Comparison of ENCODE assay signal across 8 cellular contexts in the genomic region with DNA sequence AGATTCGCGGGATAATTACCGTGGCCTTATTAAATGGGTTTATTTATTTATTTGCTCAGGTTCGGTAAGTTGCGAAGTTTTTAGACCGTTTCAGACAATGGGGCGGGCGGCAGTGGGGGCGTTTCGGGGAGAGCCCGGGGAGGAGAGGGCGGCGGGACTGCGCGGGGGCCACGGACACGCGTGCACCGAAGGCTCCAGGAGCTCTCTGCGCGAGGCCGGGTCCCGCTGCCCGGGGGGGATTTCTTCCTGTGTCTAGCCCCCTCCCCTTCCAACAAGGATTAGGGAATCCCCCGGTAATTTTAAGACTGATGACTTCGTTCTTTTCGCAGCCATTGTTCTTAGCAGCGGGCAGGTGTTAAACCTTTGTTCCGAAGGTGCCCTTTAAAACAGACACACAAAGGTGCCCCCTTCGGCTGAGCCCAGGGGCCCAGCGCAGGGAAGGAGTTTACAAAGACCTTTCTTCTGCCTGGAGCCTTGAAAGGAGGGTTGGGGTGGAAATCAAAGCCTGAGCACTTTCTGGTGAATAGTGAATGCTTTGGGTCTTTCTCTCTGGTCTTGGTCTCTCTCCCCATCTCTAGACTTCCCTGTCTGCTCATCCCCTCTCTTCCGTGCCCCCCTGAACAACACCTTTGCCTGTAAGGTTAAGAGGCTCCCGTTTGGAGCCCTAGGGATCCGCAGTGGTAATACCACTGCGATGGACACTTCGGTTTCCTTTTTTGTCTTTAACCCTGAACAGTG. TPM values are rescaled to one million over a fixed set of nuclear protein-coding genes. Genes with fewer than 3 reads are reported as not detected.
A peak's percentile ranks its signal among the peaks of the same experiment; 100 is the strongest.
DNase-seq lines count a peak whose midpoint lies in the region; ATAC-seq and FAIRE-seq lines count a peak whose summit lies in the region.

No MANE protein-coding gene starts in this region.

- POLR2A ChIA-PET in CD4-positive, alpha-beta memory T cell (lab: Charles Lee; ENCODE audit: partially characterized antibody), result interaction anchor here (0.7 to 4.6 kb wide), 17 partner anchors 9 to 972 kb away, joined by 3 to 105 read pairs (median 5); no protein-coding TSS in a partner anchor

- peaks cover 10% of the 10 kb centered on the region for H3K36me3 ChIP-seq in CD4-positive, alpha-beta memory T cell (ENCODE audit: insufficient read depth, low read length)

- peak overlapping the region; percentile 84 for H3K27ac ChIP-seq in CD4-positive, alpha-beta memory T cell (ENCODE audit: low read depth, low read length)

- no peaks in the 10 kb centered on the region for H3K27me3 ChIP-seq in CD4-positive, alpha-beta memory T cell (ENCODE audit: insufficient read depth, low read length)

- H3K27ac Mint-ChIP-seq in CD4-positive, alpha-beta memory T cell, result peak overlapping the region; percentile 92 to 98 (median 96)
- H3K27ac Mint-ChIP-seq in activated naive CD8-positive, alpha-beta T cell, result peak overlapping the region; percentile 89
- peak overlapping the region; percentile 90 to 98 (median 96) for H3K27ac Mint-ChIP-seq in immature natural killer cell

- CTCF ChIA-PET in CD4-positive, alpha-beta memory T cell (lab: Charles Lee; ENCODE audit: partially characterized antibody), result interaction anchor here (1.3 to 9.8 kb wide), 9 partner anchors 9 to 889 kb away, joined by 3 to 237 read pairs (median 35); no protein-coding TSS in a partner anchor

- H3K27me3 Mint-ChIP-seq in CD4-positive, alpha-beta memory T cell, result peaks cover 0 to 2% of the 10 kb centered on the region in 2 donors
- no peaks in the 10 kb centered on the region for H3K27me3 Mint-ChIP-seq in activated naive CD8-positive, alpha-beta T cell
- peaks cover 13 to 27% (median 14%) of the 10 kb centered on the region in 3 donors for H3K27me3 Mint-ChIP-seq in immature natural killer cell (ENCODE audit: low read depth in 3 of 3)

- H3K4me3 ChIP-seq in CD4-positive, alpha-beta memory T cell (ENCODE audit: low read length in 2 of 2), result peak overlapping the region; percentile 78 to 96

- ATAC-seq in GM21528 (IDR thresholded peaks at IDR 0.05; ENCODE audit: low FRiP score, unreplicated experiment) (no peak), HG02885 (IDR thresholded peaks at IDR 0.05; ENCODE audit: poor library complexity, unreplicated experiment) (no peak)

- peak overlapping the region; percentile 97 to 100 (median 99) for H3K4me3 Mint-ChIP-seq in CD4-positive, alpha-beta memory T cell
- H3K4me3 Mint-ChIP-seq in activated naive CD8-positive, alpha-beta T cell, result peak overlapping the region; percentile 94
- H3K4me3 Mint-ChIP-seq in immature natural killer cell, result peak overlapping the region; percentile 94 to 100 (median 99)

- peaks cover 22 to 68% of the 10 kb centered on the region in 2 donors for H3K36me3 Mint-ChIP-seq in CD4-positive, alpha-beta memory T cell
- H3K36me3 Mint-ChIP-seq in activated naive CD8-positive, alpha-beta T cell, result peaks cover 4% of the 10 kb centered on the region
- H3K36me3 Mint-ChIP-seq in immature natural killer cell, result peaks cover 0 to 5% (median 4%) of the 10 kb centered on the region in 3 donors

- H3K9me3 Mint-ChIP-seq in CD4-positive, alpha-beta memory T cell, result peaks cover 0 to 2% (median 0%) of the 10 kb centered on the region in 8 donors
- H3K9me3 Mint-ChIP-seq in activated naive CD8-positive, alpha-beta T cell (ENCODE audit: low read depth), result no peaks in the 10 kb centered on the region
- no peaks in the 10 kb centered on the region for H3K9me3 Mint-ChIP-seq in immature natural killer cell

- DNase-seq in CD4-positive, alpha-beta memory T cell, result peak in 2 of 5 donors; percentile 33 to 62
- DNase-seq in NCI-H345 (lab: John Stamatoyannopoulos, UW) (peak; percentile 66), immature natural killer cell (no peak), RCC 7860 (ENCODE audit: low spot score) (no peak)
- peak in 2 of 3 experiments; percentile 17 to 20 for DNase-seq in stimulated activated CD4-positive, alpha-beta T cell treated with anti-CD3 and anti-CD28 coated beads, TNF-alpha, amount 100 ng/mL, for 4 hours (ENCODE audit: low read depth in 3 of 3)

- H3K9me3 ChIP-seq in CD4-positive, alpha-beta memory T cell (ENCODE audit: control insufficient read depth in 1 of 2, low read length in 2 of 2), result no peaks in the 10 kb centered on the region

- peaks cover 39 to 86% (median 56%) of the 10 kb centered on the region in 4 donors for H3K4me1 Mint-ChIP-seq in CD4-positive, alpha-beta memory T cell
- H3K4me1 Mint-ChIP-seq in activated naive CD8-positive, alpha-beta T cell (ENCODE audit: low read depth), result peaks cover 68% of the 10 kb centered on the region
- peaks cover 71% of the 10 kb centered on the region in 2 donors for H3K4me1 Mint-ChIP-seq in immature natural killer cell

- no peak for FAIRE-seq in RCC 7860 (lab: Jason Lieb, UNC)

- H3K4me1 ChIP-seq in CD4-positive, alpha-beta memory T cell (ENCODE audit: insufficient read depth, low read length), result peaks cover 53% of the 10 kb centered on the region

- intact Hi-C loops in CD4-positive, alpha-beta memory T cell (cut with micrococcal nuclease), result loop anchor here (5.0 to 10.0 kb wide), 6 partner anchors 287 to 1904 kb away; partner anchors contain the start of gene PDIA6

RNA-seq across cellular contexts. Expression of gene TRIB2, which starts 2.1 kb away (rescaled TPM):
- 100 to 1,000 TPM; 123 to 126 TPM for total RNA-seq in CD4-positive, alpha-beta memory T cell
- polyA plus RNA-seq in CD4-positive, alpha-beta memory T cell, result 10 to 100 TPM; 73.8 to 79.0 TPM
- 10 to 100 TPM; 40.7 to 82.6 (median 44.5) TPM for polyA plus RNA-seq in immature natural killer cell

Comparison
In these comparisons a context has a peak if more than half of its experiments do, and no peak if none do; other contexts are left out.
1. DNase-seq: peak in NCI-H345 (single experiment) and stimulated activated CD4-positive, alpha-beta T cell treated with anti-CD3 and anti-CD28 coated beads, TNF-alpha, amount 100 ng/mL, for 4 hours (2 of 3); none in immature natural killer cell (0 of 3) and RCC 7860 (single experiment).
2. Peak in every context shown above with its lines, with median percentiles within 50 percentile points of each other: H3K27ac Mint-ChIP-seq and H3K4me3 Mint-ChIP-seq.